1 cellular context compared by ENCODE assay signal in genomic region chr1:192700834-192701271, GRCh38.
TF ChIP-seq lines count a peak whose summit lies in the region.

No MANE protein-coding gene starts in this region.

TF ChIP-seq in HepG2, 621 proteins besides CTCF, POLR2A, EP300 and RAD21 (continued from another document and continues in another):
- no peak for TF ChIP-seq UBTF (CRISPR knock-in tag; IDR thresholded peaks at IDR 0.05)
- TF ChIP-seq TMF1 (CRISPR knock-in tag; IDR thresholded peaks at IDR 0.05; ENCODE audit: low read depth): no peak
- no peak for TF ChIP-seq ZNF670 (CRISPR knock-in tag; IDR thresholded peaks at IDR 0.05; ENCODE audit: borderline replicate concordance)
- peak; percentile 88 for TF ChIP-seq ASH2L (IDR thresholded peaks at IDR 0.05; ENCODE audit: insufficient read length, low read depth, low read length)
- no peak for TF ChIP-seq ZNF879 (CRISPR knock-in tag; IDR thresholded peaks at IDR 0.05)
- TF ChIP-seq ZNF605 (CRISPR knock-in tag; IDR thresholded peaks at IDR 0.05): no peak
- TF ChIP-seq THAP7 (CRISPR knock-in tag; IDR thresholded peaks at IDR 0.05): no peak
- no peak for TF ChIP-seq ZNF335 (CRISPR knock-in tag; IDR thresholded peaks at IDR 0.05)
- TF ChIP-seq BRD4 (CRISPR knock-in tag; IDR thresholded peaks at IDR 0.05): no peak
- TF ChIP-seq MED8 (CRISPR knock-in tag; IDR thresholded peaks at IDR 0.05; ENCODE audit: insufficient replicate concordance): no peak
- no peak for TF ChIP-seq POGZ (CRISPR knock-in tag; IDR thresholded peaks at IDR 0.05)
- TF ChIP-seq TIGD3 (CRISPR knock-in tag; IDR thresholded peaks at IDR 0.05; ENCODE audit: borderline replicate concordance): no peak
- peak; percentile 56; the same call in 1 of the 2 replicates for TF ChIP-seq FOXA3 (CRISPR knock-in tag; IDR thresholded peaks at IDR 0.05)
- no peak for TF ChIP-seq STAT5B (CRISPR knock-in tag; IDR thresholded peaks at IDR 0.05)
- TF ChIP-seq ZNF558 (CRISPR knock-in tag; IDR thresholded peaks at IDR 0.05; ENCODE audit: borderline replicate concordance): no peak
- TF ChIP-seq FOXO1 (CRISPR knock-in tag; IDR thresholded peaks at IDR 0.05): 0 out of 2 replicates have a peak, but pooled peaks have one; percentile 29
- TF ChIP-seq SMC3 (IDR thresholded peaks at IDR 0.05; ENCODE audit: low read length): no peak
- TF ChIP-seq JUN (CRISPR knock-in tag; IDR thresholded peaks at IDR 0.05): no peak
- no peak for TF ChIP-seq ZFYVE20 (CRISPR knock-in tag; IDR thresholded peaks at IDR 0.05; ENCODE audit: borderline replicate concordance, low read depth)
- TF ChIP-seq ZBED4 (CRISPR knock-in tag; IDR thresholded peaks at IDR 0.05; ENCODE audit: borderline replicate concordance): no peak
- no peak for TF ChIP-seq BCL3 (CRISPR knock-in tag; IDR thresholded peaks at IDR 0.05)
- TF ChIP-seq ZNF792 (CRISPR knock-in tag; IDR thresholded peaks at IDR 0.05): 0 out of 2 replicates have a peak, but pooled peaks have one; percentile 25
- no peak for TF ChIP-seq ZNF512B (CRISPR knock-in tag; IDR thresholded peaks at IDR 0.05; ENCODE audit: borderline replicate concordance)
- no peak for TF ChIP-seq ZBTB10 (CRISPR knock-in tag; IDR thresholded peaks at IDR 0.05; ENCODE audit: borderline replicate concordance)
- no peak for TF ChIP-seq CREBL2 (CRISPR knock-in tag; IDR thresholded peaks at IDR 0.05; ENCODE audit: borderline replicate concordance)
- TF ChIP-seq ZNF883 (CRISPR knock-in tag; IDR thresholded peaks at IDR 0.05; ENCODE audit: not compliant biosample characterization): no peak
- TF ChIP-seq GTF3A (CRISPR knock-in tag; conservative IDR thresholded peaks at IDR 0.05): no peak
- no peak for TF ChIP-seq GATAD1 (CRISPR knock-in tag; IDR thresholded peaks at IDR 0.05)
- no peak for TF ChIP-seq ZMYM3 (CRISPR knock-in tag; IDR thresholded peaks at IDR 0.05)
- no peak for TF ChIP-seq TCF7 (IDR thresholded peaks at IDR 0.05; ENCODE audit: low read depth)
- TF ChIP-seq ZNF282 (IDR thresholded peaks at IDR 0.05; ENCODE audit: partially characterized antibody): no peak
- TF ChIP-seq HCFC1 (IDR thresholded peaks at IDR 0.05; ENCODE audit: low read depth, low read length): no peak
- TF ChIP-seq ARNT2 (CRISPR knock-in tag; IDR thresholded peaks at IDR 0.05; ENCODE audit: low read depth): no peak
- TF ChIP-seq ZBTB49 (CRISPR knock-in tag; IDR thresholded peaks at IDR 0.05; ENCODE audit: borderline replicate concordance): no peak
- TF ChIP-seq KLF11 (CRISPR knock-in tag; IDR thresholded peaks at IDR 0.05): no peak
- TF ChIP-seq ZNF891 (CRISPR knock-in tag; IDR thresholded peaks at IDR 0.05): no peak
- no peak for TF ChIP-seq ZSCAN25 (CRISPR knock-in tag; IDR thresholded peaks at IDR 0.05)
- TF ChIP-seq PBX3 (CRISPR knock-in tag; IDR thresholded peaks at IDR 0.05; ENCODE audit: borderline replicate concordance): no peak
- no peak for TF ChIP-seq ZNF468 (CRISPR knock-in tag; IDR thresholded peaks at IDR 0.05)
- TF ChIP-seq ZNF263 (CRISPR knock-in tag; IDR thresholded peaks at IDR 0.05): no peak
- TF ChIP-seq HIC2 (CRISPR knock-in tag; IDR thresholded peaks at IDR 0.05; ENCODE audit: low read depth): no peak
- TF ChIP-seq NFE2L2 (IDR thresholded peaks at IDR 0.05; ENCODE audit: low read length): no peak
